Comparison of ENCODE assay signal across 11 cellular contexts in genomic region chr11:69654660-69655478, GRCh38. TPM values are rescaled to one million over a fixed set of nuclear protein-coding genes. Genes with fewer than 3 reads are reported as not detected.
DNase-seq lines count a peak whose midpoint lies in the region; ATAC-seq and TF ChIP-seq lines count a peak whose summit lies in the region.
"Had no signal": no experiment of that assay in that cellular context is flagged by ENCODE, and none has a peak within 500 bp of the region (broad histone marks: within the 10 kb centered on the region; RNA-seq: fewer than 3 reads in every experiment).

No MANE protein-coding gene starts in this region.

- H3K4me1 ChIP-seq in mucosa of descending colon (ENCODE audit: low read depth) (no peaks in the 10 kb centered on the region), transverse colon (peaks cover 0 to 5% (median 0%) of the 10 kb centered on the region in 4 donors), SJCRH30 (peaks cover 16% of the 10 kb centered on the region)

- in situ Hi-C loops in transverse colon (cut with MboI; ENCODE audit: low pct_ligation_motif_present in 1 of 4, low pct_unique_long_range_greater_than_20kb in 1 of 4, low sequenced_read_pairs in 3 of 4), result loop anchor here in 2 of 4 donors (10.0 to 25.0 kb wide), 2 partner anchors 530 to 543 kb away; no protein-coding TSS in a partner anchor

- H3K27ac ChIP-seq in transverse colon, result no peak overlapping the region
- H3K27ac ChIP-seq in SJCRH30, result no peak overlapping the region
- H3K27ac ChIP-seq: epithelial cell of prostate had no signal

- DNase-seq in DMS53 treated with DMSO at 0.1 percent for 48 hours (lab: John Stamatoyannopoulos, UW; ENCODE audit: unreplicated experiment) (peak; percentile 98), LoVo (ENCODE audit: low spot score) (peak; percentile 29), astrocyte of the hippocampus (ENCODE audit: low read depth, low spot score) (peak; percentile 36), mucosa of descending colon (peak in 2 of 3 donors; percentile 32 to 55), transverse colon (no peak), GDM1 (lab: John Stamatoyannopoulos, UW) (no peak), SJCRH30 (no peak)
- DNase-seq: NCI-H187 treated with DMSO at 0.1 percent for 48 hours had no signal

- H3K27me3 ChIP-seq in transverse colon (no peaks in the 10 kb centered on the region), SJCRH30 (no peaks in the 10 kb centered on the region)

- no peak for TF ChIP-seq POLR2A in transverse colon (IDR thresholded peaks at IDR 0.05)

- H3K9me3 ChIP-seq in mucosa of descending colon, result no peaks in the 10 kb centered on the region
- no peaks in the 10 kb centered on the region for H3K9me3 ChIP-seq in transverse colon
- H3K9me3 ChIP-seq in SJCRH30 (replicated peaks), result no peaks in the 10 kb centered on the region

- intact Hi-C loops in mucosa of descending colon (cut with DNase I, micrococcal nuclease) (no loop called here), transverse colon (cut with DNase I; ENCODE audit: low total_unique reads) (no loop called here)

- TF ChIP-seq CTCF in mucosa of descending colon (IDR thresholded peaks at IDR 0.05), result no peak
- TF ChIP-seq CTCF in transverse colon (IDR thresholded peaks at IDR 0.05), result no peak

- no peaks in the 10 kb centered on the region for H3K36me3 ChIP-seq in mucosa of descending colon (ENCODE audit: low read depth)
- no peaks in the 10 kb centered on the region for H3K36me3 ChIP-seq in transverse colon
- peaks cover 24% of the 10 kb centered on the region for H3K36me3 ChIP-seq in SJCRH30

- no peak for TF ChIP-seq EP300 in transverse colon (IDR thresholded peaks at IDR 0.05; ENCODE audit: low read depth)

- ATAC-seq in mucosa of descending colon (peak; percentile 77), GM21390 (IDR thresholded peaks at IDR 0.05; ENCODE audit: unreplicated experiment) (no peak)

- WGBS in transverse colon (ENCODE audit: low coverage in 1 of 2), 2 donors, result 50 to 63% methylated on average over 5 to 27 of the region's 27 CpGs

- H3K4me3 ChIP-seq in mucosa of descending colon, result no peak overlapping the region
- no peak overlapping the region for H3K4me3 ChIP-seq in transverse colon
- H3K4me3 ChIP-seq in SJCRH30, result no peak overlapping the region

RNA-seq across cellular contexts. Expression of gene CCND1, which starts 13.9 kb away (rescaled TPM):
- total RNA-seq in mucosa of descending colon (10 to 100 TPM; 44.6 to 82.4 (median 58.9) TPM), transverse colon (10 to 100 TPM; 26.4 to 78.0 (median 45.0) TPM)
- total RNA-seq in SJCRH30 (2014; rRNA removed; shearing (Covaris generic)), result 80.3 and 81.9 TPM in 2 replicates

RNA-seq across cellular contexts. Expression of gene LTO1, which starts 20.3 kb away (rescaled TPM):
- total RNA-seq in mucosa of descending colon (10 to 100 TPM; 21.8 to 30.5 (median 22.4) TPM), transverse colon (100 to 1,000 TPM in 1 of 4 donors, 10 to 100 TPM in 3; 28.3 to 131 (median 54.6) TPM)
- total RNA-seq in SJCRH30 (2014; rRNA removed; shearing (Covaris generic)), result 19.4 and 22.3 TPM in 2 replicates

RNA-seq across cellular contexts. Expression of gene FGF19, which starts 49.0 kb away (rescaled TPM):
- total RNA-seq in mucosa of descending colon (not detected), transverse colon (not detected)
- not detected in 2 replicates for total RNA-seq in SJCRH30 (2014; rRNA removed; shearing (Covaris generic))
- total RNA-seq: lower leg skin had no signal

Comparison
In these comparisons a context has a peak if more than half of its experiments do, and no peak if none do; other contexts are left out.
1. DNase-seq: peak in DMS53 treated with DMSO at 0.1 percent for 48 hours (single experiment), LoVo (single experiment), astrocyte of the hippocampus (single experiment) and mucosa of descending colon (2 of 3); none in transverse colon (single experiment), GDM1 (single experiment) and SJCRH30 (0 of 2).